Comparison of ENCODE assay signal across 9 cellular contexts in genomic region chr3:53195602-53196574, GRCh38. TPM values are rescaled to one million over a fixed set of nuclear protein-coding genes. Genes with fewer than 3 reads are reported as not detected.
A peak's percentile ranks its signal among the peaks of the same experiment; 100 is the strongest.
DNase-seq lines count a peak whose midpoint lies in the region; ATAC-seq and TF ChIP-seq lines count a peak whose summit lies in the region.
"Had no signal": no experiment of that assay in that cellular context is flagged by ENCODE, and none has a peak within 500 bp of the region (broad histone marks: within the 10 kb centered on the region; RNA-seq: fewer than 3 reads in every experiment).

No MANE protein-coding gene starts in this region.

- peak; percentile 94 for DNase-seq in D341Med (ENCODE audit: low spot score)
- DNase-seq in SK-N-SH: peak; percentile 94
- DNase-seq in activated naive CD8-positive, alpha-beta T cell treated with anti-CD3 and anti-CD28 coated beads, Interleukin-2, amount 50 U/mL, for 16 hours (ENCODE audit: low read depth, low spot score): peak; percentile 9
- DNase-seq in hepatic stellate cell (ENCODE audit: low spot score): peak; percentile 80
- peak; percentile 15 to 52 for DNase-seq in stimulated activated CD4-positive, alpha-beta T cell treated with anti-CD3 and anti-CD28 coated beads, Interleukin-15, amount 100 ng/mL, for 1 hour (ENCODE audit: low read depth in 1 of 2, low spot score in 1 of 2)
- DNase-seq in NCI-H446 treated with DMSO at 0.1 percent for 48 hours (lab: John Stamatoyannopoulos, UW): no peak

- no peaks in the 10 kb centered on the region for H3K9me2 ChIP-seq in SK-N-SH

- WGBS in SK-N-SH (ENCODE audit: low lambda C conversion rate): 39% methylated on average over 17 of the region's 36 CpGs

- CTCF ChIA-PET in SK-N-SH (lab: Yijun Ruan, JAX): interaction anchor here (0.6 to 7.4 kb wide), 49 partner anchors 8 to 353 kb away, joined by 3 to 206 read pairs (median 4); partner anchors contain the start of genes PRKCD, RFT1 and TKT

- no peak overlapping the region for H3K27ac ChIP-seq in SK-N-SH (ENCODE audit: low read depth in 2 of 2, low read length in 1 of 2)
- H3K27ac ChIP-seq: SJSA1 had no signal

- H3K27me3 ChIP-seq in SK-N-SH (ENCODE audit: insufficient read depth): no peaks in the 10 kb centered on the region
- H3K27me3 ChIP-seq: SJSA1 had no signal

- H3K9me3 ChIP-seq in SK-N-SH: no peaks in the 10 kb centered on the region
- H3K9me3 ChIP-seq: SJSA1 had no signal

- TF ChIP-seq CTCF in SK-N-SH (IDR thresholded peaks at IDR 0.05): peak; percentile 99

- ATAC-seq in HG02798 (IDR thresholded peaks at IDR 0.05; ENCODE audit: poor library complexity, unreplicated experiment) (peak; percentile 53), HG03469 (IDR thresholded peaks at IDR 0.05; ENCODE audit: unreplicated experiment) (no peak)

- H3K9ac ChIP-seq in SK-N-SH: no peak overlapping the region

- H3K4me1 ChIP-seq in SK-N-SH (ENCODE audit: control insufficient read depth in 1 of 2, insufficient read depth in 2 of 2, low read depth in 1 of 2, low read length in 1 of 2): peaks cover 0 to 9% of the 10 kb centered on the region in 2 experiments; a peak in 1 of 4 replicates

- no peak overlapping the region for H2AFZ ChIP-seq in SK-N-SH (ENCODE audit: low read depth)

- POLR2A ChIA-PET in SK-N-SH (lab: Yijun Ruan, JAX): interaction anchor here (0.7 to 1.1 kb wide), 2 partner anchors 64 to 82 kb away, joined by 3 read pairs; no protein-coding TSS in a partner anchor

- TF ChIP-seq EP300 in SK-N-SH (IDR thresholded peaks at IDR 0.05; ENCODE audit: borderline replicate concordance in 1 of 2, low read depth in 1 of 2, low read length in 1 of 2): no peak

- H4K20me1 ChIP-seq in SK-N-SH (ENCODE audit: insufficient read depth): no peaks in the 10 kb centered on the region

- peak; percentile 86 for TF ChIP-seq RAD21 in SK-N-SH (IDR thresholded peaks at IDR 0.05; ENCODE audit: low read length)

- H3K79me2 ChIP-seq in SK-N-SH (ENCODE audit: insufficient read depth): no peaks in the 10 kb centered on the region

- H3K36me3 ChIP-seq in SK-N-SH (replicated peaks in 1 of 2; ENCODE audit: control insufficient read depth in 1 of 2, insufficient read depth in 2 of 2, low read length in 1 of 2): no peaks in the 10 kb centered on the region

- no peaks in the 10 kb centered on the region for H3F3A ChIP-seq in SK-N-SH (replicated peaks; ENCODE audit: insufficient read depth)

- H3K4me3 ChIP-seq in SK-N-SH (ENCODE audit: low read depth in 2 of 2, low read length in 1 of 2): peak overlapping the region in 1 of 2 experiments; percentile 24; a peak in 1 of 4 replicates
- H3K4me3 ChIP-seq: SJSA1 had no signal

- peak overlapping the region; percentile 54; the same call in 1 of the 2 replicates for H3K4me2 ChIP-seq in SK-N-SH

TF ChIP-seq in SK-N-SH, 30 proteins besides CTCF, POLR2A, EP300 and RAD21:
- TF ChIP-seq, protein P1, sequence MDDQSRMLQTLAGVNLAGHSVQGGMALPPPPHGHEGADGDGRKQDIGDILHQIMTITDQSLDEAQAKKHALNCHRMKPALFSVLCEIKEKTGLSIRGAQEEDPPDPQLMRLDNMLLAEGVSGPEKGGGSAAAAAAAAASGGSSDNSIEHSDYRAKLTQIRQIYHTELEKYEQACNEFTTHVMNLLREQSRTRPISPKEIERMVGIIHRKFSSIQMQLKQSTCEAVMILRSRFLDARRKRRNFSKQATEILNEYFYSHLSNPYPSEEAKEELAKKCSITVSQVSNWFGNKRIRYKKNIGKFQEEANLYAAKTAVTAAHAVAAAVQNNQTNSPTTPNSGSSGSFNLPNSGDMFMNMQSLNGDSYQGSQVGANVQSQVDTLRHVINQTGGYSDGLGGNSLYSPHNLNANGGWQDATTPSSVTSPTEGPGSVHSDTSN (IDR thresholded peaks at IDR 0.05): no peak
- peak; percentile 83 for TF ChIP-seq MAX (IDR thresholded peaks at IDR 0.05; ENCODE audit: low read depth)
- TF ChIP-seq GABPA (IDR thresholded peaks at IDR 0.05; ENCODE audit: low read depth): no peak
- no peak for TF ChIP-seq TAF1 (IDR thresholded peaks at IDR 0.05; ENCODE audit: borderline replicate concordance, low read depth, low read length)
- peak; percentile 14 for TF ChIP-seq CHD2 (IDR thresholded peaks at IDR 0.05; ENCODE audit: low read length, partially characterized antibody)
- TF ChIP-seq MXI1 (IDR thresholded peaks at IDR 0.05; ENCODE audit: low read depth, low read length): peak; percentile 71; the same call in 1 of the 2 replicates
- TF ChIP-seq RFX5 (IDR thresholded peaks at IDR 0.05; ENCODE audit: low read length): no peak
- TF ChIP-seq, protein P2, sequence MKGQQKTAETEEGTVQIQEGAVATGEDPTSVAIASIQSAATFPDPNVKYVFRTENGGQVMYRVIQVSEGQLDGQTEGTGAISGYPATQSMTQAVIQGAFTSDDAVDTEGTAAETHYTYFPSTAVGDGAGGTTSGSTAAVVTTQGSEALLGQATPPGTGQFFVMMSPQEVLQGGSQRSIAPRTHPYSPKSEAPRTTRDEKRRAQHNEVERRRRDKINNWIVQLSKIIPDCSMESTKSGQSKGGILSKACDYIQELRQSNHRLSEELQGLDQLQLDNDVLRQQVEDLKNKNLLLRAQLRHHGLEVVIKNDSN (IDR thresholded peaks at IDR 0.05; ENCODE audit: borderline replicate concordance, low read depth): no peak
- TF ChIP-seq YY1 (IDR thresholded peaks at IDR 0.05; ENCODE audit: low read depth): no peak
- TF ChIP-seq JUND (IDR thresholded peaks at IDR 0.05): no peak
- TF ChIP-seq NFIC (IDR thresholded peaks at IDR 0.05; ENCODE audit: borderline replicate concordance): no peak
- no peak for TF ChIP-seq IRF3 (IDR thresholded peaks at IDR 0.05; ENCODE audit: low read depth, low read length)
- TF ChIP-seq MEF2A (IDR thresholded peaks at IDR 0.05; ENCODE audit: borderline replicate concordance, low read depth): no peak
- TF ChIP-seq RXRA (IDR thresholded peaks at IDR 0.05; ENCODE audit: borderline replicate concordance, low read depth): no peak
- no peak for TF ChIP-seq GATA2 (CRISPR knock-in tag; IDR thresholded peaks at IDR 0.05)
- peak; percentile 57 for TF ChIP-seq NRF1 (IDR thresholded peaks at IDR 0.05; ENCODE audit: low read depth, low read length)
- TF ChIP-seq ZBTB33 (IDR thresholded peaks at IDR 0.05; ENCODE audit: borderline replicate concordance, low read depth): no peak
- no peak for TF ChIP-seq EZH2phosphoT487 (IDR thresholded peaks at IDR 0.05; ENCODE audit: borderline replicate concordance, low read depth)
- TF ChIP-seq SMC3 (IDR thresholded peaks at IDR 0.05; ENCODE audit: low read depth, low read length): peak; percentile 94

RNA-seq across cellular contexts. Expression of gene PRKCD, which starts 34.9 kb away (rescaled TPM):
- 24.5 and 29.0 TPM in 2 replicates for polyA plus RNA-seq in SK-N-SH (2012; rRNA removed)
- 14.3 and 19.6 TPM in 2 replicates for polyA plus RNA-seq in SK-N-SH (2012; cell fraction: cytosol; rRNA removed)
- polyA plus RNA-seq in SK-N-SH (2012; cell fraction: nucleus; rRNA removed): 28.9 and 32.1 TPM in 2 replicates

RNA-seq across cellular contexts. Expression of gene TKT, which starts 59.9 kb away (rescaled TPM):
- polyA plus RNA-seq in SK-N-SH (2012; rRNA removed): 119 and 144 TPM in 2 replicates
- polyA plus RNA-seq in SK-N-SH (2012; cell fraction: cytosol; rRNA removed): 70.5 and 99.2 TPM in 2 replicates
- 178 and 225 TPM in 2 replicates for polyA plus RNA-seq in SK-N-SH (2012; cell fraction: nucleus; rRNA removed)
